Comparison of ENCODE assay signal across 2 cellular contexts in genomic region chr11:118084247-118084646, GRCh38.
A peak's percentile ranks its signal among the peaks of the same experiment; 100 is the strongest.
TF ChIP-seq lines count a peak whose summit lies in the region.

No MANE protein-coding gene starts in this region.

TF ChIP-seq in GM12878, 131 proteins besides CTCF, POLR2A, EP300 and RAD21 (continues in another document):
- TF ChIP-seq, protein P1, sequence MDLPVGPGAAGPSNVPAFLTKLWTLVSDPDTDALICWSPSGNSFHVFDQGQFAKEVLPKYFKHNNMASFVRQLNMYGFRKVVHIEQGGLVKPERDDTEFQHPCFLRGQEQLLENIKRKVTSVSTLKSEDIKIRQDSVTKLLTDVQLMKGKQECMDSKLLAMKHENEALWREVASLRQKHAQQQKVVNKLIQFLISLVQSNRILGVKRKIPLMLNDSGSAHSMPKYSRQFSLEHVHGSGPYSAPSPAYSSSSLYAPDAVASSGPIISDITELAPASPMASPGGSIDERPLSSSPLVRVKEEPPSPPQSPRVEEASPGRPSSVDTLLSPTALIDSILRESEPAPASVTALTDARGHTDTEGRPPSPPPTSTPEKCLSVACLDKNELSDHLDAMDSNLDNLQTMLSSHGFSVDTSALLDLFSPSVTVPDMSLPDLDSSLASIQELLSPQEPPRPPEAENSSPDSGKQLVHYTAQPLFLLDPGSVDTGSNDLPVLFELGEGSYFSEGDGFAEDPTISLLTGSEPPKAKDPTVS (IDR thresholded peaks at IDR 0.05; ENCODE audit: low read depth, low read length), result no peak
- TF ChIP-seq IRF5 (IDR thresholded peaks at IDR 0.05; ENCODE audit: borderline replicate concordance) (no peak), SIX5 (IDR thresholded peaks at IDR 0.05; ENCODE audit: low read depth, low read length, severe bottlenecking) (no peak), RUNX3 (IDR thresholded peaks at IDR 0.05; ENCODE audit: low read length) (no peak), E2F4 (IDR thresholded peaks at IDR 0.05; ENCODE audit: low read depth, low read length) (no peak), CHD1 (IDR thresholded peaks at IDR 0.05; ENCODE audit: low read depth, low read length) (no peak), ZNF217 (IDR thresholded peaks at IDR 0.05) (no peak), STAT1 (conservative IDR thresholded peaks at IDR 0.05) (no peak), NR2F1 (conservative IDR thresholded peaks at IDR 0.05) (no peak)
- TF ChIP-seq, protein P2, sequence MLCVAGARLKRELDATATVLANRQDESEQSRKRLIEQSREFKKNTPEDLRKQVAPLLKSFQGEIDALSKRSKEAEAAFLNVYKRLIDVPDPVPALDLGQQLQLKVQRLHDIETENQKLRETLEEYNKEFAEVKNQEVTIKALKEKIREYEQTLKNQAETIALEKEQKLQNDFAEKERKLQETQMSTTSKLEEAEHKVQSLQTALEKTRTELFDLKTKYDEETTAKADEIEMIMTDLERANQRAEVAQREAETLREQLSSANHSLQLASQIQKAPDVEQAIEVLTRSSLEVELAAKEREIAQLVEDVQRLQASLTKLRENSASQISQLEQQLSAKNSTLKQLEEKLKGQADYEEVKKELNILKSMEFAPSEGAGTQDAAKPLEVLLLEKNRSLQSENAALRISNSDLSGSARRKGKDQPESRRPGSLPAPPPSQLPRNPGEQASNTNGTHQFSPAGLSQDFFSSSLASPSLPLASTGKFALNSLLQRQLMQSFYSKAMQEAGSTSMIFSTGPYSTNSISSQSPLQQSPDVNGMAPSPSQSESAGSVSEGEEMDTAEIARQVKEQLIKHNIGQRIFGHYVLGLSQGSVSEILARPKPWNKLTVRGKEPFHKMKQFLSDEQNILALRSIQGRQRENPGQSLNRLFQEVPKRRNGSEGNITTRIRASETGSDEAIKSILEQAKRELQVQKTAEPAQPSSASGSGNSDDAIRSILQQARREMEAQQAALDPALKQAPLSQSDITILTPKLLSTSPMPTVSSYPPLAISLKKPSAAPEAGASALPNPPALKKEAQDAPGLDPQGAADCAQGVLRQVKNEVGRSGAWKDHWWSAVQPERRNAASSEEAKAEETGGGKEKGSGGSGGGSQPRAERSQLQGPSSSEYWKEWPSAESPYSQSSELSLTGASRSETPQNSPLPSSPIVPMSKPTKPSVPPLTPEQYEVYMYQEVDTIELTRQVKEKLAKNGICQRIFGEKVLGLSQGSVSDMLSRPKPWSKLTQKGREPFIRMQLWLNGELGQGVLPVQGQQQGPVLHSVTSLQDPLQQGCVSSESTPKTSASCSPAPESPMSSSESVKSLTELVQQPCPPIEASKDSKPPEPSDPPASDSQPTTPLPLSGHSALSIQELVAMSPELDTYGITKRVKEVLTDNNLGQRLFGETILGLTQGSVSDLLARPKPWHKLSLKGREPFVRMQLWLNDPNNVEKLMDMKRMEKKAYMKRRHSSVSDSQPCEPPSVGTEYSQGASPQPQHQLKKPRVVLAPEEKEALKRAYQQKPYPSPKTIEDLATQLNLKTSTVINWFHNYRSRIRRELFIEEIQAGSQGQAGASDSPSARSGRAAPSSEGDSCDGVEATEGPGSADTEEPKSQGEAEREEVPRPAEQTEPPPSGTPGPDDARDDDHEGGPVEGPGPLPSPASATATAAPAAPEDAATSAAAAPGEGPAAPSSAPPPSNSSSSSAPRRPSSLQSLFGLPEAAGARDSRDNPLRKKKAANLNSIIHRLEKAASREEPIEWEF (IDR thresholded peaks at IDR 0.05; ENCODE audit: insufficient replicate concordance, low read depth, low read length), result no peak
- TF ChIP-seq, protein P3, sequence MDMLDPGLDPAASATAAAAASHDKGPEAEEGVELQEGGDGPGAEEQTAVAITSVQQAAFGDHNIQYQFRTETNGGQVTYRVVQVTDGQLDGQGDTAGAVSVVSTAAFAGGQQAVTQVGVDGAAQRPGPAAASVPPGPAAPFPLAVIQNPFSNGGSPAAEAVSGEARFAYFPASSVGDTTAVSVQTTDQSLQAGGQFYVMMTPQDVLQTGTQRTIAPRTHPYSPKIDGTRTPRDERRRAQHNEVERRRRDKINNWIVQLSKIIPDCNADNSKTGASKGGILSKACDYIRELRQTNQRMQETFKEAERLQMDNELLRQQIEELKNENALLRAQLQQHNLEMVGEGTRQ (IDR thresholded peaks at IDR 0.05; ENCODE audit: borderline replicate concordance, low read depth, low read length), result no peak
- TF ChIP-seq, protein P4, sequence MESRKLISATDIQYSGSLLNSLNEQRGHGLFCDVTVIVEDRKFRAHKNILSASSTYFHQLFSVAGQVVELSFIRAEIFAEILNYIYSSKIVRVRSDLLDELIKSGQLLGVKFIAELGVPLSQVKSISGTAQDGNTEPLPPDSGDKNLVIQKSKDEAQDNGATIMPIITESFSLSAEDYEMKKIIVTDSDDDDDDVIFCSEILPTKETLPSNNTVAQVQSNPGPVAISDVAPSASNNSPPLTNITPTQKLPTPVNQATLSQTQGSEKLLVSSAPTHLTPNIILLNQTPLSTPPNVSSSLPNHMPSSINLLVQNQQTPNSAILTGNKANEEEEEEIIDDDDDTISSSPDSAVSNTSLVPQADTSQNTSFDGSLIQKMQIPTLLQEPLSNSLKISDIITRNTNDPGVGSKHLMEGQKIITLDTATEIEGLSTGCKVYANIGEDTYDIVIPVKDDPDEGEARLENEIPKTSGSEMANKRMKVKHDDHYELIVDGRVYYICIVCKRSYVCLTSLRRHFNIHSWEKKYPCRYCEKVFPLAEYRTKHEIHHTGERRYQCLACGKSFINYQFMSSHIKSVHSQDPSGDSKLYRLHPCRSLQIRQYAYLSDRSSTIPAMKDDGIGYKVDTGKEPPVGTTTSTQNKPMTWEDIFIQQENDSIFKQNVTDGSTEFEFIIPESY (IDR thresholded peaks at IDR 0.05), result no peak

TF ChIP-seq in liver, 16 proteins besides CTCF, POLR2A, EP300 and RAD21 (continued from another document):
- TF ChIP-seq RXRA (IDR thresholded peaks at IDR 0.05), result peak in 1 of 2 donors; percentile 24
- TF ChIP-seq JUND (IDR thresholded peaks at IDR 0.05), result no peak
